ENCODE assay signal across 13 cellular contexts in the genomic region with DNA sequence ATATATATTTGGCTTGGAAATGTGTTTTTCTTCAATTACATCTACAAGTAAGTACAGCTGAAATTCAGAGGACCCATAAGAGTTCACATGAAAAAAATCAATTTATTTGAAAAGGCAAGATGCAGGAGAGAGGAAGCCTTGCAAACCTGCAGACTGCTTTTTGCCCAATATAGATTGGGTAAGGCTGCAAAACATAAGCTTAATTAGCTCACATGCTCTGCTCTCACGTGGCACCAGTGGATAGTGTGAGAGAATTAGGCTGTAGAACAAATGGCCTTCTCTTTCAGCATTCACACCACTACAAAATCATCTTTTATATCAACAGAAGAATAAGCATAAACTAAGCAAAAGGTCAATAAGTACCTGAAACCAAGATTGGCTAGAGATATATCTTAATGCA.
"Had no signal": no experiment of that assay in that cellular context is flagged by ENCODE, and none has a peak within 500 bp of the region (broad histone marks: within the 10 kb centered on the region; RNA-seq: fewer than 3 reads in every experiment).

No MANE protein-coding gene starts in this region.

- H3K36me3 ChIP-seq: uterus had no signal

- H3K27me3 ChIP-seq: uterus had no signal

- H3K27ac ChIP-seq: uterus had no signal

- H3K27ac Mint-ChIP-seq: activated CD8-positive, alpha-beta T cell treated with anti-CD3 and anti-CD28 coated beads, Interleukin-2, amount 10 ng/mL, durations not matched to agents 7 days and 5 days; activated naive CD4-positive, alpha-beta T cell treated with anti-CD3 and anti-CD28 coated beads for 36 hours; endodermal cell; naive thymus-derived CD8-positive, alpha-beta T cell; stimulated activated naive CD8-positive, alpha-beta T cell treated with anti-CD3 and anti-CD28 coated beads, Interleukin-15, amount 100 ng/mL, for 72 hours had no signal

- H3K27me3 Mint-ChIP-seq: naive thymus-derived CD8-positive, alpha-beta T cell; stimulated activated naive CD8-positive, alpha-beta T cell treated with anti-CD3 and anti-CD28 coated beads, Interleukin-15, amount 100 ng/mL, for 72 hours had no signal

- H3K4me3 Mint-ChIP-seq: activated CD8-positive, alpha-beta T cell treated with anti-CD3 and anti-CD28 coated beads, Interleukin-2, amount 10 ng/mL, durations not matched to agents 7 days and 5 days; activated naive CD4-positive, alpha-beta T cell treated with anti-CD3 and anti-CD28 coated beads for 36 hours; endodermal cell; naive thymus-derived CD8-positive, alpha-beta T cell; stimulated activated naive CD8-positive, alpha-beta T cell treated with anti-CD3 and anti-CD28 coated beads, Interleukin-15, amount 100 ng/mL, for 72 hours had no signal

- H3K4me1 Mint-ChIP-seq: naive thymus-derived CD8-positive, alpha-beta T cell; stimulated activated naive CD8-positive, alpha-beta T cell treated with anti-CD3 and anti-CD28 coated beads, Interleukin-15, amount 100 ng/mL, for 72 hours had no signal

- ATAC-seq: activated CD8-positive, alpha-beta T cell treated with anti-CD3 and anti-CD28 coated beads, Interleukin-2, amount 10 ng/mL, durations not matched to agents 7 days and 5 days; mucosa of descending colon; naive thymus-derived CD8-positive, alpha-beta T cell; stimulated activated naive CD8-positive, alpha-beta T cell treated with anti-CD3 and anti-CD28 coated beads, Interleukin-15, amount 100 ng/mL, for 72 hours had no signal

- DNase-seq: activated CD4-positive, alpha-beta T cell treated with anti-CD3 and anti-CD28 coated beads for 4 hours; activated CD8-positive, alpha-beta T cell treated with anti-CD3 and anti-CD28 coated beads, Interleukin-2, amount 10 ng/mL, durations not matched to agents 7 days and 5 days; activated naive CD4-positive, alpha-beta T cell treated with anti-CD3 and anti-CD28 coated beads for 36 hours; endodermal cell; erythroblast; mucosa of descending colon; naive thymus-derived CD8-positive, alpha-beta T cell; stimulated activated CD4-positive, alpha-beta T cell treated with anti-CD3 and anti-CD28 coated beads, Interleukin-15, amount 100 ng/mL, for 24 hours; stimulated activated CD4-positive, alpha-beta T cell treated with anti-CD3 and anti-CD28 coated beads, Interleukin-4, amount 100 ng/mL, for 24 hours; stimulated activated naive CD8-positive, alpha-beta T cell treated with anti-CD3 and anti-CD28 coated beads, Interleukin-15, amount 100 ng/mL, for 72 hours; T-helper 1 cell; uterus had no signal

- H3K9me3 ChIP-seq: mucosa of descending colon, uterus had no signal

- H3K9me3 Mint-ChIP-seq: activated naive CD4-positive, alpha-beta T cell treated with anti-CD3 and anti-CD28 coated beads for 36 hours; naive thymus-derived CD8-positive, alpha-beta T cell; stimulated activated naive CD8-positive, alpha-beta T cell treated with anti-CD3 and anti-CD28 coated beads, Interleukin-15, amount 100 ng/mL, for 72 hours had no signal

- H3K4me3 ChIP-seq: lung, mucosa of descending colon, uterus had no signal
